In genomic region chr6:47362857-47363461, GRCh38 we compare ENCODE assay signal across 1 cellular context.
A peak's percentile ranks its signal among the peaks of the same experiment; 100 is the strongest.
TF ChIP-seq lines count a peak whose summit lies in the region.

No MANE protein-coding gene starts in this region.

TF ChIP-seq in HepG2, 621 proteins besides CTCF, POLR2A, EP300 and RAD21 (continued from another document and continues in another):
- TF ChIP-seq POLR2AphosphoS2 (IDR thresholded peaks at IDR 0.05; ENCODE audit: low read depth, low read length) (no peak), SNAI1 (CRISPR knock-in tag; IDR thresholded peaks at IDR 0.05; ENCODE audit: borderline replicate concordance) (no peak), SOX5 (CRISPR knock-in tag; IDR thresholded peaks at IDR 0.05; ENCODE audit: borderline replicate concordance) (peak; percentile 79; the same call in 1 of the 2 replicates), PHF5A (CRISPR knock-in tag; IDR thresholded peaks at IDR 0.05; ENCODE audit: low read depth, unreplicated experiment) (no peak), ZNF674 (CRISPR knock-in tag; IDR thresholded peaks at IDR 0.05; ENCODE audit: low read depth) (no peak), GLMP (CRISPR knock-in tag; IDR thresholded peaks at IDR 0.05; ENCODE audit: borderline replicate concordance) (no peak), FOXA1 (IDR thresholded peaks at IDR 0.05) (peak; percentile 41; the same call in 1 of the 2 replicates), FOXA1 (CRISPR knock-in tag; IDR thresholded peaks at IDR 0.05) (peak; percentile 73; the same call in 1 of the 2 replicates), ZBTB14 (CRISPR knock-in tag; IDR thresholded peaks at IDR 0.05) (no peak), PCBP1 (IDR thresholded peaks at IDR 0.05; ENCODE audit: borderline replicate concordance, low read depth, low read length) (no peak), ZNF530 (CRISPR knock-in tag; IDR thresholded peaks at IDR 0.05; ENCODE audit: low read depth) (no peak), SP4 (CRISPR knock-in tag; IDR thresholded peaks at IDR 0.05) (no peak), ZNF333 (CRISPR knock-in tag; IDR thresholded peaks at IDR 0.05; ENCODE audit: borderline replicate concordance) (no peak), CHD2 (IDR thresholded peaks at IDR 0.05; ENCODE audit: low read depth, low read length) (peak; percentile 33; the same call in 1 of the 2 replicates), AGO2 (optimal IDR thresholded peaks at IDR 0.05; ENCODE audit: low read depth, low read length) (no peak), ZNF780A (CRISPR knock-in tag; IDR thresholded peaks at IDR 0.05) (0 out of 2 replicates have a peak, but pooled peaks have one; percentile 34), TCF7L2 (IDR thresholded peaks at IDR 0.05; ENCODE audit: low read depth, low read length) (no peak), TEAD3 (CRISPR knock-in tag; optimal IDR thresholded peaks at IDR 0.05; ENCODE audit: borderline replicate concordance) (peak; percentile 99), TFAP4 (IDR thresholded peaks at IDR 0.05; ENCODE audit: borderline replicate concordance, low read depth) (peak; percentile 39; the same call in 1 of the 2 replicates), PAX8 (CRISPR knock-in tag; IDR thresholded peaks at IDR 0.05; ENCODE audit: borderline replicate concordance) (no peak), ZNF430 (CRISPR knock-in tag; IDR thresholded peaks at IDR 0.05) (0 out of 2 replicates have a peak, but pooled peaks have one; percentile 32), YY1 (IDR thresholded peaks at IDR 0.05; ENCODE audit: insufficient read depth, insufficient replicate concordance, low read depth, low read length) (no peak), ZNF224 (CRISPR knock-in tag; IDR thresholded peaks at IDR 0.05) (no peak; the same call in 1 of the 2 replicates), NFE2L2 (IDR thresholded peaks at IDR 0.05; ENCODE audit: low read length) (no peak), SRF (IDR thresholded peaks at IDR 0.05; ENCODE audit: low read depth, low read length) (no peak), ZNF598 (CRISPR knock-in tag; IDR thresholded peaks at IDR 0.05; ENCODE audit: borderline replicate concordance) (no peak), CC2D1A (CRISPR knock-in tag; IDR thresholded peaks at IDR 0.05) (no peak), ZZZ3 (CRISPR knock-in tag; IDR thresholded peaks at IDR 0.05; ENCODE audit: borderline replicate concordance) (no peak), ZNF557 (CRISPR knock-in tag; IDR thresholded peaks at IDR 0.05) (no peak), ZNF251 (CRISPR knock-in tag; IDR thresholded peaks at IDR 0.05) (no peak), E2F2 (CRISPR knock-in tag; IDR thresholded peaks at IDR 0.05; ENCODE audit: borderline replicate concordance) (no peak), ZNF83 (CRISPR knock-in tag; IDR thresholded peaks at IDR 0.05; ENCODE audit: borderline replicate concordance) (no peak), NCOR1 (IDR thresholded peaks at IDR 0.05; ENCODE audit: borderline replicate concordance, low read length) (no peak; the same call in 1 of the 2 replicates), ZBTB7B (CRISPR knock-in tag; IDR thresholded peaks at IDR 0.05) (no peak), GLI4 (CRISPR knock-in tag; IDR thresholded peaks at IDR 0.05; ENCODE audit: borderline replicate concordance) (0 out of 2 replicates have a peak, but pooled peaks have one; percentile 41), MAF1 (CRISPR knock-in tag; IDR thresholded peaks at IDR 0.05; ENCODE audit: borderline replicate concordance) (no peak), IRF2 (CRISPR knock-in tag; IDR thresholded peaks at IDR 0.05) (no peak), HMGA1 (CRISPR knock-in tag; conservative IDR thresholded peaks at IDR 0.05) (no peak), ZNF609 (CRISPR knock-in tag; IDR thresholded peaks at IDR 0.05; ENCODE audit: borderline replicate concordance) (no peak; the same call in 1 of the 2 replicates), ZNF761 (CRISPR knock-in tag; conservative IDR thresholded peaks at IDR 0.05) (peak; percentile 57; the same call in 1 of the 2 replicates), YEATS4 (CRISPR knock-in tag; IDR thresholded peaks at IDR 0.05; ENCODE audit: borderline replicate concordance) (no peak), ZNF354B (CRISPR knock-in tag; IDR thresholded peaks at IDR 0.05) (no peak), FOSL2 (CRISPR knock-in tag; IDR thresholded peaks at IDR 0.05) (peak; percentile 93), ZXDC (CRISPR knock-in tag; IDR thresholded peaks at IDR 0.05) (no peak), SMC3 (IDR thresholded peaks at IDR 0.05; ENCODE audit: low read length) (no peak), ZNF891 (CRISPR knock-in tag; IDR thresholded peaks at IDR 0.05) (no peak), NFIB (CRISPR knock-in tag; IDR thresholded peaks at IDR 0.05; ENCODE audit: borderline replicate concordance) (no peak), ZNF256 (CRISPR knock-in tag; conservative IDR thresholded peaks at IDR 0.05) (no peak), CBFB (CRISPR knock-in tag; IDR thresholded peaks at IDR 0.05) (0 out of 2 replicates have a peak, but pooled peaks have one; percentile 17), ZMAT5 (CRISPR knock-in tag; IDR thresholded peaks at IDR 0.05; ENCODE audit: borderline replicate concordance, low read depth) (no peak), ZNF556 (CRISPR knock-in tag; IDR thresholded peaks at IDR 0.05; ENCODE audit: borderline replicate concordance) (no peak; the same call in 1 of the 2 replicates), ZFYVE20 (CRISPR knock-in tag; IDR thresholded peaks at IDR 0.05; ENCODE audit: borderline replicate concordance, low read depth) (no peak), CENPBD1 (CRISPR knock-in tag; IDR thresholded peaks at IDR 0.05; ENCODE audit: borderline replicate concordance, low read depth) (no peak), MLXIP (CRISPR knock-in tag; IDR thresholded peaks at IDR 0.05; ENCODE audit: borderline replicate concordance) (peak; percentile 41; the same call in 1 of the 2 replicates), ZNF136 (CRISPR knock-in tag; IDR thresholded peaks at IDR 0.05; ENCODE audit: low read depth) (no peak), RXRB (CRISPR knock-in tag; IDR thresholded peaks at IDR 0.05; ENCODE audit: borderline replicate concordance) (peak; percentile 72), ARNTL (CRISPR knock-in tag; IDR thresholded peaks at IDR 0.05) (peak; percentile 83), KLF9 (CRISPR knock-in tag; IDR thresholded peaks at IDR 0.05; ENCODE audit: low read depth) (no peak), HHEX (CRISPR knock-in tag; IDR thresholded peaks at IDR 0.05) (peak; percentile 45; the same call in 1 of the 2 replicates)
